In the genomic region with DNA sequence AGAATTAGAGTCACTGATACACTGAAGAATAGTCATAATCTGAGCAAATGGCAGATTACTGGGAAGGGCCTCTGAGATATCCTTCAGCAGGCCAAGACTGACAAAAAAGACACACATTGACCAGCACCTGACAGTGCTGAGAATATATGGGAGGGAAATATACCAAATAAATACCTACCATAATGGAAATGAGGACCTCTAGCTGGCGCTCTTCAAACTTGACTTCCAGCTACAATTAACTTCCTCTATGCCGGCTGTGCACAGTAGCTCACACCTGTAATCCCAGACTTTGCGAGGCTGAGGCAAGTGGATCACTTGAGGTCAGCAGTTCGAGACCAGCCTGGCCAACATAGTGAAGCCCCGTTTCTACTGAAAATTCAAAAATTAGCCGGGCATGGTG, we compare ENCODE assay signal across 6 cellular contexts.
"Had no signal": no experiment of that assay in that cellular context is flagged by ENCODE, and none has a peak within 500 bp of the region (broad histone marks: within the 10 kb centered on the region; RNA-seq: fewer than 3 reads in every experiment).

No MANE protein-coding gene starts in this region.

- H3K9me3 ChIP-seq: HAP-1 had no signal

- H3K4me3 ChIP-seq: HAP-1 had no signal

- DNase-seq: GOT3, H7, IMR-90, KG1 had no signal

- FAIRE-seq: HTR-8/SVneo had no signal

- H3K36me3 ChIP-seq: HAP-1 had no signal

- H3K4me1 ChIP-seq: HAP-1 had no signal
